In genomic region chr1:93434987-93435386, GRCh38 we compare ENCODE assay signal across 2 cellular contexts.
TF ChIP-seq lines count a peak whose summit lies in the region.

No MANE protein-coding gene starts in this region.

TF ChIP-seq in HepG2, 621 proteins besides CTCF, POLR2A, EP300 and RAD21:
- TF ChIP-seq MIER2 (CRISPR knock-in tag; IDR thresholded peaks at IDR 0.05), result peak; percentile 92
- TF ChIP-seq REST (IDR thresholded peaks at IDR 0.05; ENCODE audit: borderline replicate concordance in 1 of 2, low read depth in 1 of 2, low read length in 2 of 2), result peak; percentile 82 to 92
- TF ChIP-seq SALL1 (CRISPR knock-in tag; IDR thresholded peaks at IDR 0.05), result peak; percentile 36; the same call in 1 of the 2 replicates
- TF ChIP-seq STAG1 (CRISPR knock-in tag; IDR thresholded peaks at IDR 0.05), result 0 out of 2 replicates have a peak, but pooled peaks have one; percentile 4
- no peak for TF ChIP-seq SP4 (CRISPR knock-in tag; IDR thresholded peaks at IDR 0.05)
- peak; percentile 79; the same call in 1 of the 2 replicates for TF ChIP-seq MEF2D (CRISPR knock-in tag; IDR thresholded peaks at IDR 0.05)
- no peak for TF ChIP-seq CREB3 (CRISPR knock-in tag; IDR thresholded peaks at IDR 0.05)
- no peak for TF ChIP-seq THRA (CRISPR knock-in tag; IDR thresholded peaks at IDR 0.05; ENCODE audit: borderline replicate concordance)
- no peak for TF ChIP-seq PHB2 (IDR thresholded peaks at IDR 0.05; ENCODE audit: partially characterized antibody)
- peak; percentile 22; the same call in 1 of the 2 replicates for TF ChIP-seq ZNF687 (CRISPR knock-in tag; IDR thresholded peaks at IDR 0.05)
- TF ChIP-seq TRIM22 (IDR thresholded peaks at IDR 0.05), result no peak
- TF ChIP-seq ZNF33B (CRISPR knock-in tag; IDR thresholded peaks at IDR 0.05), result no peak

TF ChIP-seq in Ishikawa, 13 proteins besides CTCF, POLR2A, EP300 and RAD21:
- TF ChIP-seq REST (IDR thresholded peaks at IDR 0.05; ENCODE audit: low read depth) (peak; percentile 82), ZBTB7A (IDR thresholded peaks at IDR 0.05; ENCODE audit: low read depth) (no peak)
